Comparison of ENCODE assay signal across 12 cellular contexts in genomic region chr3:5428607-5429516, GRCh38.
A peak's percentile ranks its signal among the peaks of the same experiment; 100 is the strongest.
DNase-seq lines count a peak whose midpoint lies in the region; ATAC-seq, FAIRE-seq and TF ChIP-seq lines count a peak whose summit lies in the region.
"Had no signal": no experiment of that assay in that cellular context is flagged by ENCODE, and none has a peak within 500 bp of the region (broad histone marks: within the 10 kb centered on the region; RNA-seq: fewer than 3 reads in every experiment).

No MANE protein-coding gene starts in this region.

- TF ChIP-seq CTCF in mucosa of descending colon (IDR thresholded peaks at IDR 0.05) (no peak), D721Med (IDR thresholded peaks at IDR 0.05; ENCODE audit: insufficient read depth, missing control alignments) (no peak)

- H3K4me3 ChIP-seq in mucosa of descending colon, result no peak overlapping the region
- H3K4me3 ChIP-seq: A549 had no signal

- intact Hi-C loops in mucosa of descending colon (cut with DNase I, micrococcal nuclease), result no loop called here

- no peaks in the 10 kb centered on the region for H3K4me1 ChIP-seq in mucosa of descending colon (ENCODE audit: low read depth)
- H3K4me1 ChIP-seq: A549 had no signal

- H3K9me3 ChIP-seq in mucosa of descending colon, result no peaks in the 10 kb centered on the region
- H3K9me3 ChIP-seq: A549 had no signal

- no peaks in the 10 kb centered on the region for H3K36me3 ChIP-seq in mucosa of descending colon (ENCODE audit: low read depth)

- no peak for FAIRE-seq in D721Med (lab: Jason Lieb, UNC)
- FAIRE-seq: A549, bronchial epithelial cell, kidney had no signal

- ATAC-seq in GM21737 (IDR thresholded peaks at IDR 0.05; ENCODE audit: unreplicated experiment) (peak; percentile 77), HG03571 (IDR thresholded peaks at IDR 0.05; ENCODE audit: unreplicated experiment) (peak; percentile 88), mucosa of descending colon (peak; percentile 19)
- ATAC-seq: A549, SK-N-SH treated with all-trans-retinoic acid at 6 μM for 48 hours had no signal

- peak; percentile 3 for DNase-seq in NCI-H1436 (lab: John Stamatoyannopoulos, UW)
- no peak for DNase-seq in NCI-H1436 treated with DMSO at 0.1 percent for 48 hours (lab: John Stamatoyannopoulos, UW)
- no peak for DNase-seq in mucosa of descending colon
- no peak for DNase-seq in NCI-H1048 (lab: John Stamatoyannopoulos, UW)
- DNase-seq in D341Med (ENCODE audit: low spot score), result no peak
- DNase-seq in D721Med (ENCODE audit: insufficient read length, low spot score), result no peak
- DNase-seq: kidney had no signal

Comparison
In these comparisons a context has a peak if more than half of its experiments do, and no peak if none do; other contexts are left out.
1. ATAC-seq: peak in every context shown above with its lines; median percentile 88 in HG03571; 77 in GM21737; 19 in mucosa of descending colon.